23 cellular contexts compared by ENCODE assay signal in the genomic region with DNA sequence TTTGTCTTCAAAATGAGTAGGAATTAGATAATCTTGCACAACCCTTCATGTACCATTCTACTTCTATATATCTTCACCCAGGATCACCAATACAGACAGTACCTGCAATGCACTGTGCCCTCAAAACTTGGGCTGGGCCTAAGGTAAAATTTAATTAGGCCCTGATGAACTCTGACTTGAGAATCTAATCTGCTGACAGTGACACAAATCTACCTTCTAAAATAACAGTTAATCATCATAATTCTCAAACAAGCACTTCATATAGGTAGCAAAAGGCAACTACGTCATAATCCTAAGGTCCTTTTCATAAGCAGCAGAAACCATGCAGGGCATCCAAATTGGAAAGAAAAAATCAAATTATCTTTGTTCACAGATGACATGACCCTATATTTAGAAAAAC. TPM values are rescaled to one million over a fixed set of nuclear protein-coding genes. Genes with fewer than 3 reads are reported as not detected.
DNase-seq lines count a peak whose midpoint lies in the region; ATAC-seq, FAIRE-seq and TF ChIP-seq lines count a peak whose summit lies in the region.
"Had no signal": no experiment of that assay in that cellular context is flagged by ENCODE, and none has a peak within 500 bp of the region (broad histone marks: within the 10 kb centered on the region; RNA-seq: fewer than 3 reads in every experiment).

No MANE protein-coding gene starts in this region.

- H3K9me1 ChIP-seq in IMR-90 (ENCODE audit: insufficient read depth, low read length) (no peaks in the 10 kb centered on the region), K562 (ENCODE audit: control insufficient read depth, insufficient read depth, low read length) (no peaks in the 10 kb centered on the region)

- BruUV-seq in IMR-90 (replicated peaks; lab: Mats Ljungman, UMichigan) = no TSS peak
- no TSS peak for BruUV-seq in K562 (replicated peaks; lab: Mats Ljungman, UMichigan)

- CTCF ChIA-PET in A549 (lab: Yijun Ruan, JAX) = no interaction called here
- CTCF ChIA-PET in IMR-90 (lab: Yijun Ruan, JAX) = no interaction called here
- CTCF ChIA-PET in K562 (lab: Yijun Ruan, JAX; ENCODE audit: low intra/inter-chr PET ratio) = no interaction called here

- H3K27me3 Mint-ChIP-seq in activated T-cell treated with anti-CD3 and anti-CD28 coated beads, Interleukin-2, amount 50 U/mL, for 72 hours (ENCODE audit: low read depth) = no peaks in the 10 kb centered on the region
- H3K27me3 Mint-ChIP-seq in activated T-cell treated with anti-CD3 and anti-CD28 coated beads, Interleukin-2, amount 50 U/mL, for 4 hours (ENCODE audit: low read depth) = no peaks in the 10 kb centered on the region
- H3K27me3 Mint-ChIP-seq: CD4-positive, alpha-beta T cell had no signal

- H2AFZ ChIP-seq in IMR-90 (replicated peaks; ENCODE audit: low read length, poor library complexity) = no peak overlapping the region
- no peak overlapping the region for H2AFZ ChIP-seq in K562 (ENCODE audit: low read depth, low read length)

- H3K36me3 Mint-ChIP-seq in activated T-cell treated with anti-CD3 and anti-CD28 coated beads, Interleukin-2, amount 50 U/mL, for 72 hours (ENCODE audit: insufficient read depth in 2 of 2) = peaks cover 7 to 17% of the 10 kb centered on the region in 2 donors
- H3K36me3 Mint-ChIP-seq in activated T-cell treated with anti-CD3 and anti-CD28 coated beads, Interleukin-2, amount 50 U/mL, for 4 hours (ENCODE audit: insufficient read depth) = peaks cover 23% of the 10 kb centered on the region

- TF ChIP-seq POLR2A in A549 (IDR thresholded peaks at IDR 0.05; ENCODE audit: low read length) (no peak), IMR-90 (IDR thresholded peaks at IDR 0.05; ENCODE audit: low read depth, low read length) (no peak), K562 (conservative IDR thresholded peaks at IDR 0.05) (no peak)

- H3K18ac ChIP-seq in IMR-90 (ENCODE audit: low read depth, low read length) = no peak overlapping the region

- H3K9me3 Mint-ChIP-seq in activated T-cell treated with anti-CD3 and anti-CD28 coated beads, Interleukin-2, amount 50 U/mL, for 72 hours = no peaks in the 10 kb centered on the region
- no peaks in the 10 kb centered on the region for H3K9me3 Mint-ChIP-seq in activated T-cell treated with anti-CD3 and anti-CD28 coated beads, Interleukin-2, amount 50 U/mL, for 4 hours
- H3K9me3 Mint-ChIP-seq: CD8-positive, alpha-beta T cell had no signal

- H3K4ac ChIP-seq in IMR-90 (ENCODE audit: low read depth, low read length) = no peak overlapping the region

- in situ Hi-C loops in IMR-90 (cut with MboI; ENCODE audit: low sequenced_read_pairs) (no loop called here), K562 (cut with MboI) (no loop called here)

- H3K27ac Mint-ChIP-seq in activated T-cell treated with anti-CD3 and anti-CD28 coated beads, Interleukin-2, amount 50 U/mL, for 72 hours = peak overlapping the region; percentile 40
- H3K27ac Mint-ChIP-seq: CD4-positive, alpha-beta T cell; CD8-positive, alpha-beta T cell had no signal

- H4K20me1 ChIP-seq in IMR-90 (ENCODE audit: insufficient read depth, low read length) (no peaks in the 10 kb centered on the region), K562 (replicated peaks; ENCODE audit: control insufficient read depth, insufficient read depth, low read length) (no peaks in the 10 kb centered on the region)
- H4K20me1 ChIP-seq: BLaER1 had no signal

- no peak overlapping the region for H4K5ac ChIP-seq in IMR-90 (ENCODE audit: low read depth, low read length)

- intact Hi-C loops in IMR-90 (cut with micrococcal nuclease) = no loop called here
- intact Hi-C loops in K562 (cut with micrococcal nuclease) = loop anchor here (10.0 kb wide), 1 partner anchor 122 kb away; the partner anchor contains the start of gene ZNF37A

- H2AK9ac ChIP-seq in IMR-90 (replicated peaks; ENCODE audit: low read depth, low read length, poor library complexity) = no peak overlapping the region

- H3K4me2 ChIP-seq in A549 = no peak overlapping the region
- H3K4me2 ChIP-seq in IMR-90 (ENCODE audit: low read depth, low read length) = no peak overlapping the region
- no peak overlapping the region for H3K4me2 ChIP-seq in K562 (ENCODE audit: insufficient read depth, low read length)
- H3K4me2 ChIP-seq: BLaER1 had no signal

- no peak overlapping the region for H3K4me3 Mint-ChIP-seq in activated T-cell treated with anti-CD3 and anti-CD28 coated beads, Interleukin-2, amount 50 U/mL, for 72 hours
- no peak overlapping the region for H3K4me3 Mint-ChIP-seq in activated T-cell treated with anti-CD3 and anti-CD28 coated beads, Interleukin-2, amount 50 U/mL, for 4 hours
- H3K4me3 Mint-ChIP-seq: CD14-positive monocyte; CD4-positive, alpha-beta T cell; CD8-positive, alpha-beta T cell had no signal

- POLR2A ChIA-PET in A549 (lab: Yijun Ruan, JAX) (no interaction called here), IMR-90 (lab: Charles Lee; ENCODE audit: unreplicated experiment) (no interaction called here), K562 (lab: Yijun Ruan, JAX) (no interaction called here)

- WGBS in A549 (ENCODE audit: missing lambda C conversion rate) = 95% methylated on average over 1 of the region's 1 CpG
- WGBS in IMR-90 (ENCODE audit: extremely low coverage in 2 of 2, insufficient read length in 1 of 2), 2 experiments = no CpG with 5 or more reads among the region's 1 CpG
- WGBS in K562 (ENCODE audit: insufficient coverage, low coverage, missing lambda C conversion rate) = 84% methylated on average over 1 of the region's 1 CpG

- no peak overlapping the region for H4K8ac ChIP-seq in IMR-90 (ENCODE audit: low read depth in 2 of 2, low read length in 2 of 2)

- H3K4me1 ChIP-seq in A549 (peaks cover 4% of the 10 kb centered on the region; the same call in 1 of the 3 replicates), IMR-90 (ENCODE audit: control insufficient read depth, insufficient read depth, low read length) (no peaks in the 10 kb centered on the region), K562 (replicated peaks in 1 of 2; ENCODE audit: control insufficient read depth in 2 of 2, insufficient read depth in 2 of 2, low read length in 2 of 2) (peaks cover 4 to 10% of the 10 kb centered on the region in 2 experiments; a peak in 3 of 5 replicates)
- H3K4me1 ChIP-seq: BE2C, Caco-2 had no signal

- no peak overlapping the region for H4K91ac ChIP-seq in IMR-90 (ENCODE audit: insufficient read depth, low read depth, low read length)

- TF ChIP-seq EP300 in A549 (IDR thresholded peaks at IDR 0.05) = no peak
- no peak for TF ChIP-seq EP300 in K562 (IDR thresholded peaks at IDR 0.05; ENCODE audit: low read length)

- no peak overlapping the region for H2BK5ac ChIP-seq in IMR-90 (ENCODE audit: low read depth, low read length, poor library complexity, severe bottlenecking)

- H2AK5ac ChIP-seq in IMR-90 (ENCODE audit: low read depth, low read length) = no peak overlapping the region

- H3K9ac ChIP-seq in IMR-90 (ENCODE audit: low read depth, low read length) = no peak overlapping the region
- H3K9ac ChIP-seq in K562 (ENCODE audit: insufficient read depth in 1 of 2, low read depth in 2 of 2, low read length in 2 of 2) = no peak overlapping the region
- H3K9ac ChIP-seq: BLaER1 had no signal

- no peak for ATAC-seq in activated T-cell treated with anti-CD3 and anti-CD28 coated beads, Interleukin-2, amount 50 U/mL, for 72 hours (replicated peaks in 1 of 2)
- no peak for ATAC-seq in activated T-cell treated with anti-CD3 and anti-CD28 coated beads, Interleukin-2, amount 50 U/mL, for 4 hours
- ATAC-seq in A549 (no peak), IMR-90 (ENCODE audit: low read depth) (no peak), K562 (no peak)
- ATAC-seq: CD8-positive, alpha-beta T cell had no signal

- no peak overlapping the region for H3K56ac ChIP-seq in IMR-90 (ENCODE audit: extremely low read depth, insufficient read depth, low read length)

- TF ChIP-seq RAD21 in A549 (conservative IDR thresholded peaks at IDR 0.05 in 1 of 2, IDR thresholded peaks at IDR 0.05 in 1 of 2) = no peak
- TF ChIP-seq RAD21 in IMR-90 (IDR thresholded peaks at IDR 0.05; ENCODE audit: low read length) = no peak
- TF ChIP-seq RAD21 in K562 (CRISPR knock-in tag; conservative IDR thresholded peaks at IDR 0.05 in 1 of 2, IDR thresholded peaks at IDR 0.05 in 1 of 2) = no peak

- H3K27ac ChIP-seq in A549 = no peak overlapping the region
- no peak overlapping the region for H3K27ac ChIP-seq in IMR-90 (ENCODE audit: insufficient read depth, low read length)
- H3K27ac ChIP-seq in K562 (ENCODE audit: extremely low read depth, low read depth, low read length) = no peak overlapping the region
- H3K27ac ChIP-seq: 22Rv1, BLaER1 had no signal

- no peak overlapping the region for H2BK120ac ChIP-seq in IMR-90 (ENCODE audit: low read depth, low read length)

- FAIRE-seq in A549 (lab: Jason Lieb, UNC) (no peak), K562 (lab: Jason Lieb, UNC) (no peak)
- FAIRE-seq: D721Med, G401.6, GM12891, GM19239 had no signal

- H3K27me3 ChIP-seq in IMR-90 (ENCODE audit: control insufficient read depth, insufficient read depth, low read length) = no peaks in the 10 kb centered on the region
- no peaks in the 10 kb centered on the region for H3K27me3 ChIP-seq in K562 (ENCODE audit: control insufficient read depth in 2 of 2, insufficient read depth in 2 of 2, low read length in 2 of 2)
- H3K27me3 ChIP-seq: BE2C, BLaER1 had no signal

- dilution Hi-C loops in IMR-90 (cut with HindIII; ENCODE audit: low sequenced_read_pairs, unreplicated experiment) = no loop called here

- H3K4me1 Mint-ChIP-seq in activated T-cell treated with anti-CD3 and anti-CD28 coated beads, Interleukin-2, amount 50 U/mL, for 72 hours (ENCODE audit: low read depth) = peaks cover 14% of the 10 kb centered on the region
- H3K4me1 Mint-ChIP-seq in activated T-cell treated with anti-CD3 and anti-CD28 coated beads, Interleukin-2, amount 50 U/mL, for 4 hours (ENCODE audit: low read depth) = peaks cover 23% of the 10 kb centered on the region

- no peak overlapping the region for H3K14ac ChIP-seq in IMR-90 (replicated peaks; ENCODE audit: low read depth, low read length)

- H3K23ac ChIP-seq in IMR-90 (ENCODE audit: low read depth, low read length) = no peak overlapping the region

- TF ChIP-seq CTCF in A549 (IDR thresholded peaks at IDR 0.05) = no peak
- TF ChIP-seq CTCF in IMR-90 (conservative IDR thresholded peaks at IDR 0.05; ENCODE audit: low read depth, low read length) = no peak
- TF ChIP-seq CTCF in K562 (IDR thresholded peaks at IDR 0.05 in 2 of 3, conservative IDR thresholded peaks at IDR 0.05 in 1 of 3; ENCODE audit: insufficient read depth in 2 of 3, low read depth in 1 of 3, low read length in 3 of 3) = no peak

- H3K79me2 ChIP-seq in K562 (ENCODE audit: control insufficient read depth, insufficient read depth, low read length) = peaks cover 7% of the 10 kb centered on the region; the same call in 2 of the 3 replicates

- H3K79me1 ChIP-seq in IMR-90 (ENCODE audit: low read depth in 1 of 2, low read length in 2 of 2) = peaks cover 6 to 10% of the 10 kb centered on the region in 2 experiments

- H3K4me3 ChIP-seq in A549 (no peak overlapping the region), IMR-90 (ENCODE audit: insufficient read depth, low read depth, low read length) (no peak overlapping the region), K562 (no peak overlapping the region)
- H3K4me3 ChIP-seq: BLaER1 had no signal

- no peak overlapping the region for H2BK15ac ChIP-seq in IMR-90 (ENCODE audit: low read depth, low read length)

- H2BK20ac ChIP-seq in IMR-90 (ENCODE audit: low read depth, low read length) = no peak overlapping the region

- H3K36me3 ChIP-seq in IMR-90 (ENCODE audit: control insufficient read depth, insufficient read depth, low read length) = peaks cover 6% of the 10 kb centered on the region; the same call in 1 of the 2 replicates
- H3K36me3 ChIP-seq in K562 (ENCODE audit: control insufficient read depth, insufficient read depth, low read length) = no peaks in the 10 kb centered on the region
- H3K36me3 ChIP-seq: BE2C had no signal

- no peak for DNase-seq in activated T-cell treated with anti-CD3 and anti-CD28 coated beads, Interleukin-2, amount 50 U/mL, for 72 hours
- no peak for DNase-seq in activated T-cell treated with anti-CD3 and anti-CD28 coated beads, Interleukin-2, amount 50 U/mL, for 4 hours
- DNase-seq in A549 (ENCODE audit: low read depth in 1 of 2, low spot score in 1 of 2) (no peak), IMR-90 (no peak), K562 (ENCODE audit: extremely low read depth in 1 of 4, low spot score in 3 of 4) (no peak), NCI-H226 (no peak)
- DNase-seq in stimulated activated CD4-positive, alpha-beta T cell treated with anti-CD3 and anti-CD28 coated beads, Interleukin-4, amount 100 ng/mL, for 4 hours = no peak
- DNase-seq: ACHN; BE2C; C1 segment of cervical spinal cord; Caco-2; Calu3; CD4-positive, alpha-beta T cell; CD8-positive, alpha-beta T cell; DMS79 treated with DMSO at 0.1 percent for 48 hours; GF-D8 had no signal

- H3K9me3 ChIP-seq in A549 = peaks cover 18% of the 10 kb centered on the region; the same call in 2 of the 3 replicates
- H3K9me3 ChIP-seq in IMR-90 (ENCODE audit: control insufficient read depth, insufficient read depth, low read length) = no peaks in the 10 kb centered on the region
- H3K9me3 ChIP-seq in K562 (replicated peaks; ENCODE audit: control insufficient read depth, insufficient read depth, low read depth, low read length) = no peaks in the 10 kb centered on the region
- H3K9me3 ChIP-seq: BE2C had no signal

RNA-seq across cellular contexts. Expression of gene ZNF25, which starts 4.1 kb away (rescaled TPM):
- total RNA-seq in activated T-cell treated with anti-CD3 and anti-CD28 coated beads, Interleukin-2, amount 50 U/mL, for 72 hours = 1 to 10 TPM; 6.8 to 7.5 TPM
- 1 to 10 TPM; 2.9 to 3.5 (median 3.1) TPM for total RNA-seq in activated T-cell treated with anti-CD3 and anti-CD28 coated beads, Interleukin-2, amount 50 U/mL, for 4 hours
- polyA plus RNA-seq in A549 (2011; rRNA removed) (6.5 and 7.3 TPM in 2 replicates), A549 (2017; fragmentation: RNase III; extraction: RNeasy Plus Mini Kit Qiagen cat#74134 plus additional on column Dnase treatment) (2.7 to 2.9 TPM (median 2.7 TPM) in 3 replicates), IMR-90 (2012; rRNA removed) (3.9 and 5.1 TPM in 2 replicates), K562 (2011; rRNA removed) (2.2 and 2.4 TPM in 2 replicates), K562 (2014; fragmentation: Illumina TruSeq; extraction: Trizol) (1.5 and 1.9 TPM in 2 replicates), K562 (2014; fragmentation: Nextera tagmentation; extraction: Ambion mirVana) (1 to 10 TPM in 1 of 2 experiments, under 1 TPM in 1; 0.62 to 1.1 TPM), K562 (2014; rRNA removed) (1.00 and 1.3 TPM in 2 replicates)
- polyA plus RNA-seq in A549 (2012; cell fraction: cytosol; rRNA removed) = 0.85 and 1.0 TPM in 2 replicates
- 0.58 and 0.95 TPM in 2 replicates for polyA plus RNA-seq in A549 (2012; cell fraction: nucleus; rRNA removed)
- 1.8 and 2.0 TPM in 2 replicates for polyA minus RNA-seq in A549 (2011; rRNA and poly(A)+ RNA removed)
- total RNA-seq in IMR-90 (2012; rRNA removed) (9.5 and 12.2 TPM in 2 replicates), K562 (2014; rRNA removed) (0.68 and 0.98 TPM in 2 replicates), K562 (2014; rRNA removed; fragmentation: Illumina TruSeq; extraction: Trizol) (2.3 and 3.0 TPM in 2 replicates), K562 (2015; rRNA removed; fragmentation: Illumina TruSeq; extraction: Trizol) (1.9 and 2.1 TPM in 2 replicates), K562 (2021) (1.2 and 1.6 TPM in 2 replicates)
- polyA plus RNA-seq in IMR-90 (2012; cell fraction: cytosol; rRNA removed) = 0.77 and 1.1 TPM in 2 replicates
- polyA plus RNA-seq in IMR-90 (2012; cell fraction: nucleus; rRNA removed; ENCODE audit: low replicate concordance) = 1.1 and 13.3 TPM in 2 replicates
- 0.74 and 3.3 TPM in 2 replicates for total RNA-seq in K562 (2011; cell fraction: chromatin; rRNA removed; ENCODE audit: low replicate concordance)
- total RNA-seq in K562 (2011; cell fraction: nucleolus; rRNA removed) = 0.67 and 1.2 TPM in 2 replicates
- 1.8 and 2.8 TPM in 2 replicates for total RNA-seq in K562 (2011; cell fraction: nucleoplasm; rRNA removed)
- 0.33 and 0.80 TPM in 2 replicates for polyA plus RNA-seq in K562 (2011; cell fraction: cytosol; rRNA removed)
- polyA plus RNA-seq in K562 (2011; cell fraction: nucleus; rRNA removed) = 2.1 and 3.7 TPM in 2 replicates
- 0.89 and 1.2 TPM in 2 replicates for polyA plus RNA-seq in K562 (2012)
- 1.8 and 3.3 TPM in 2 replicates for polyA minus RNA-seq in K562 (2011; rRNA and poly(A)+ RNA removed)
- 0.86 and 1.8 TPM in 2 replicates for polyA minus RNA-seq in K562 (2011; cell fraction: cytosol; rRNA and poly(A)+ RNA removed)
- polyA minus RNA-seq in K562 (2011; cell fraction: nucleus; rRNA and poly(A)+ RNA removed) = 0.67 and 1.3 TPM in 2 replicates

RNA-seq across cellular contexts. Expression of gene ZNF33A, which starts 38.1 kb away (rescaled TPM):
- 10 to 100 TPM; 23.1 to 25.9 TPM for total RNA-seq in activated T-cell treated with anti-CD3 and anti-CD28 coated beads, Interleukin-2, amount 50 U/mL, for 72 hours
- 10 to 100 TPM; 10.4 to 14.3 (median 12.2) TPM for total RNA-seq in activated T-cell treated with anti-CD3 and anti-CD28 coated beads, Interleukin-2, amount 50 U/mL, for 4 hours
- polyA plus RNA-seq in A549 (2011; rRNA removed) = 16.5 and 18.7 TPM in 2 replicates
- 3.0 TPM in 2 replicates for polyA plus RNA-seq in A549 (2012; cell fraction: cytosol; rRNA removed)
- 1.8 and 3.0 TPM in 2 replicates for polyA plus RNA-seq in A549 (2012; cell fraction: nucleus; rRNA removed)
- polyA plus RNA-seq in A549 (2017; fragmentation: RNase III; extraction: RNeasy Plus Mini Kit Qiagen cat#74134 plus additional on column Dnase treatment) = 11.6 to 15.6 TPM (median 13.5 TPM) in 3 replicates
- polyA minus RNA-seq in A549 (2011; rRNA and poly(A)+ RNA removed) = 10.6 and 12.5 TPM in 2 replicates
- total RNA-seq in IMR-90 (2012; rRNA removed) = 11.4 and 14.3 TPM in 2 replicates
- 3.9 and 5.6 TPM in 2 replicates for polyA plus RNA-seq in IMR-90 (2012; rRNA removed)
- polyA plus RNA-seq in IMR-90 (2012; cell fraction: cytosol; rRNA removed) = 1.1 and 1.7 TPM in 2 replicates
- polyA plus RNA-seq in IMR-90 (2012; cell fraction: nucleus; rRNA removed; ENCODE audit: low replicate concordance) = 1.6 and 14.8 TPM in 2 replicates
- 22.5 and 36.3 TPM in 2 replicates for total RNA-seq in K562 (2011; cell fraction: chromatin; rRNA removed; ENCODE audit: low replicate concordance)
- total RNA-seq in K562 (2011; cell fraction: nucleolus; rRNA removed) = 10.8 and 13.6 TPM in 2 replicates
- total RNA-seq in K562 (2011; cell fraction: nucleoplasm; rRNA removed) = 32.3 and 55.7 TPM in 2 replicates
- 8.1 and 12.7 TPM in 2 replicates for total RNA-seq in K562 (2014; rRNA removed)
- 27.5 and 30.3 TPM in 2 replicates for total RNA-seq in K562 (2014; rRNA removed; fragmentation: Illumina TruSeq; extraction: Trizol)
- 20.1 and 23.2 TPM in 2 replicates for total RNA-seq in K562 (2015; rRNA removed; fragmentation: Illumina TruSeq; extraction: Trizol)
- 15.0 and 16.4 TPM in 2 replicates for total RNA-seq in K562 (2021)
- 16.4 and 19.0 TPM in 2 replicates for polyA plus RNA-seq in K562 (2011; rRNA removed)
- polyA plus RNA-seq in K562 (2011; cell fraction: cytosol; rRNA removed) = 3.0 and 10.5 TPM in 2 replicates
- polyA plus RNA-seq in K562 (2011; cell fraction: nucleus; rRNA removed) = 7.6 and 15.5 TPM in 2 replicates
- polyA plus RNA-seq in K562 (2012) = 10.8 and 11.6 TPM in 2 replicates
- 17.1 and 17.6 TPM in 2 replicates for polyA plus RNA-seq in K562 (2014; fragmentation: Illumina TruSeq; extraction: Trizol)
- 10 to 100 TPM; 12.7 TPM for polyA plus RNA-seq in K562 (2014; fragmentation: Nextera tagmentation; extraction: Ambion mirVana)
- 11.7 and 12.6 TPM in 2 replicates for polyA plus RNA-seq in K562 (2014; rRNA removed)
- polyA minus RNA-seq in K562 (2011; rRNA and poly(A)+ RNA removed) = 26.6 and 42.6 TPM in 2 replicates
- 4.9 and 8.2 TPM in 2 replicates for polyA minus RNA-seq in K562 (2011; cell fraction: cytosol; rRNA and poly(A)+ RNA removed)
- 13.9 and 20.9 TPM in 2 replicates for polyA minus RNA-seq in K562 (2011; cell fraction: nucleus; rRNA and poly(A)+ RNA removed)
